Comparison of ENCODE assay signal across 1 cellular context in the genomic region with DNA sequence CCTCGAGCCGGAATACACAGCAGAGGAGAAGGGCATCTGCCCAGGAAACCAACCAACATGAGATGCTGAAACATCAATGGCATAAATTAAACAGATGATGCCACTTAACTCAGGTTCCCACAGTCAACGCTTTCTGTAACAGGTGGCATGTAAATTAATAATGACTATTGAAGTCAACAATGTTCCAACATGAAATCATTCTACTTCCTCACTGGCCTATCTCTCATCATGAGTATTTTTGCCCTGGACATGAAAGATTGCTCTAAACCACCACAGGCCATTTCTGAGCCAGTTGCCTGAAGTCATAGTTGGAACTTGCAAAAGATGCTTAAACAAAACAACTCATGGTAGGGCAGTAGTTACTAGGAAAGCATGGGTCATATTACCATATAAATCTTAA.
TF ChIP-seq lines count a peak whose summit lies in the region.

No MANE protein-coding gene starts in this region.

TF ChIP-seq in IMR-90, 13 proteins besides CTCF, POLR2A, EP300 and RAD21:
- no peak for TF ChIP-seq MAFK (IDR thresholded peaks at IDR 0.05; ENCODE audit: low read depth, low read length)
- TF ChIP-seq MXI1 (IDR thresholded peaks at IDR 0.05; ENCODE audit: borderline replicate concordance, low read depth, low read length), result no peak
- TF ChIP-seq, protein P1, sequence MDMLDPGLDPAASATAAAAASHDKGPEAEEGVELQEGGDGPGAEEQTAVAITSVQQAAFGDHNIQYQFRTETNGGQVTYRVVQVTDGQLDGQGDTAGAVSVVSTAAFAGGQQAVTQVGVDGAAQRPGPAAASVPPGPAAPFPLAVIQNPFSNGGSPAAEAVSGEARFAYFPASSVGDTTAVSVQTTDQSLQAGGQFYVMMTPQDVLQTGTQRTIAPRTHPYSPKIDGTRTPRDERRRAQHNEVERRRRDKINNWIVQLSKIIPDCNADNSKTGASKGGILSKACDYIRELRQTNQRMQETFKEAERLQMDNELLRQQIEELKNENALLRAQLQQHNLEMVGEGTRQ (IDR thresholded peaks at IDR 0.05; ENCODE audit: low read depth, low read length), result no peak
- TF ChIP-seq MAZ (IDR thresholded peaks at IDR 0.05; ENCODE audit: borderline replicate concordance, low read depth, low read length), result no peak
- no peak for TF ChIP-seq CHD1 (IDR thresholded peaks at IDR 0.05; ENCODE audit: low read depth, low read length)
- TF ChIP-seq SMC3 (IDR thresholded peaks at IDR 0.05; ENCODE audit: low read depth, low read length), result no peak
- no peak for TF ChIP-seq BHLHE40 (IDR thresholded peaks at IDR 0.05; ENCODE audit: low read depth, low read length)
- no peak for TF ChIP-seq FOS (IDR thresholded peaks at IDR 0.05; ENCODE audit: low read depth, low read length)
- no peak for TF ChIP-seq RFX5 (IDR thresholded peaks at IDR 0.05; ENCODE audit: low read depth, low read length)
- TF ChIP-seq CEBPB (IDR thresholded peaks at IDR 0.05; ENCODE audit: low read depth, low read length), result no peak
